ENCODE assay signal across 8 cellular contexts in genomic region chr11:820655-821512, GRCh38.
DNase-seq lines count a peak whose midpoint lies in the region; ATAC-seq, FAIRE-seq and TF ChIP-seq lines count a peak whose summit lies in the region.

No MANE protein-coding gene starts in this region.

- DNase-seq in H54 (ENCODE audit: insufficient read length, low spot score) (peak; percentile 98), SW480 (ENCODE audit: low spot score) (peak; percentile 73), fibroblast of mammary gland (ENCODE audit: low read depth) (peak; percentile 68), NCI-H526 treated with DMSO at 0.1 percent for 48 hours (lab: John Stamatoyannopoulos, UW) (no peak), NAMALWA (ENCODE audit: low spot score) (no peak), NCI-H1436 treated with DMSO at 0.1 percent for 48 hours (lab: John Stamatoyannopoulos, UW) (no peak)

- TF ChIP-seq POLR2A in H54 (IDR thresholded peaks at IDR 0.05; ENCODE audit: low read depth, low read length): no peak; the same call in 1 of the 2 replicates

- peak; percentile 43 for FAIRE-seq in H54 (lab: Jason Lieb, UNC)

- no peak for ATAC-seq in HG02852 (IDR thresholded peaks at IDR 0.05; ENCODE audit: unreplicated experiment)

- TF ChIP-seq CTCF in fibroblast of mammary gland (conservative IDR thresholded peaks at IDR 0.05; ENCODE audit: control insufficient read depth, insufficient read depth, low read depth, low read length): no peak
- TF ChIP-seq CTCF in neutrophil (IDR thresholded peaks at IDR 0.05): peak; percentile 18

- H3K27me3 ChIP-seq in neutrophil: no peaks in the 10 kb centered on the region

- peak overlapping the region; percentile 65 for H3K4me3 ChIP-seq in fibroblast of mammary gland (ENCODE audit: control insufficient read depth, low read depth, low read length)
- H3K4me3 ChIP-seq in neutrophil (ENCODE audit: low read depth in 1 of 2, low read length in 1 of 2): peak overlapping the region; percentile 91 to 94

- peak overlapping the region; percentile 100 for H3K27ac ChIP-seq in neutrophil

- H3K9me3 ChIP-seq in neutrophil: no peaks in the 10 kb centered on the region

- peaks cover 58 to 68% of the 10 kb centered on the region in 2 experiments for H3K4me1 ChIP-seq in neutrophil (ENCODE audit: control insufficient read depth in 1 of 2, insufficient read depth in 1 of 2, low read depth in 1 of 2, low read length in 1 of 2)

- peaks cover 37% of the 10 kb centered on the region for H3K36me3 ChIP-seq in neutrophil

Comparison
In these comparisons a context has a peak if more than half of its experiments do, and no peak if none do; other contexts are left out.
1. DNase-seq: peak in H54 (single experiment), SW480 (single experiment) and fibroblast of mammary gland (single experiment); none in NCI-H526 treated with DMSO at 0.1 percent for 48 hours (single experiment), NAMALWA (single experiment) and NCI-H1436 treated with DMSO at 0.1 percent for 48 hours (single experiment).